In genomic region chr1:227212164-227212563, GRCh38 we compare ENCODE assay signal across 21 cellular contexts.
"Had no signal": no experiment of that assay in that cellular context is flagged by ENCODE, and none has a peak within 500 bp of the region (broad histone marks: within the 10 kb centered on the region; RNA-seq: fewer than 3 reads in every experiment).

No MANE protein-coding gene starts in this region.

- H3K36me3 Mint-ChIP-seq: memory B cell; natural killer cell; stimulated activated effector memory CD8-positive, alpha-beta T cell treated with anti-CD3 and anti-CD28 coated beads, Interleukin-12 subunit alpha, Interleukin-12 subunit beta, amount 100 ng/mL, for 72 hours had no signal

- H3K27ac ChIP-seq: gastrocnemius medialis, left lung, lower lobe of right lung, neural progenitor cell, ovary, suprapubic skin, thyroid gland had no signal

- ATAC-seq: esophagus mucosa; gastrocnemius medialis; left lung; lower lobe of right lung; natural killer cell; right cardiac atrium; stimulated activated effector memory CD8-positive, alpha-beta T cell treated with anti-CD3 and anti-CD28 coated beads, Interleukin-12 subunit alpha, Interleukin-12 subunit beta, amount 100 ng/mL, for 72 hours; stimulated activated naive CD8-positive, alpha-beta T cell treated with anti-CD3 and anti-CD28 coated beads, Interleukin-15, Interleukin-2, amounts not matched to agents 100 U/mL and 50 U/mL, for 24 hours had no signal

- H3K4me3 Mint-ChIP-seq: dendritic cell treated with granulocyte-macrophage colony-stimulating factor and Interleukin-4, amounts not matched to agents 40 ng/mL and 50 ng/mL, for 4 days; memory B cell; mesothelial cell of epicardium; natural killer cell; neural progenitor cell; stimulated activated effector memory CD8-positive, alpha-beta T cell treated with anti-CD3 and anti-CD28 coated beads, Interleukin-12 subunit alpha, Interleukin-12 subunit beta, amount 100 ng/mL, for 72 hours; type B pancreatic cell had no signal

- H3K9me3 Mint-ChIP-seq: dendritic cell treated with granulocyte-macrophage colony-stimulating factor and Interleukin-4, amounts not matched to agents 40 ng/mL and 50 ng/mL, for 4 days; memory B cell; mesothelial cell of epicardium; natural killer cell; stimulated activated effector memory CD8-positive, alpha-beta T cell treated with anti-CD3 and anti-CD28 coated beads, Interleukin-12 subunit alpha, Interleukin-12 subunit beta, amount 100 ng/mL, for 72 hours; type B pancreatic cell had no signal

- H3K27ac Mint-ChIP-seq: dendritic cell treated with granulocyte-macrophage colony-stimulating factor and Interleukin-4, amounts not matched to agents 40 ng/mL and 50 ng/mL, for 4 days; memory B cell; mesothelial cell of epicardium; natural killer cell; neural progenitor cell; progenitor cell of endocrine pancreas; stimulated activated effector memory CD8-positive, alpha-beta T cell treated with anti-CD3 and anti-CD28 coated beads, Interleukin-12 subunit alpha, Interleukin-12 subunit beta, amount 100 ng/mL, for 72 hours; type B pancreatic cell had no signal

- DNase-seq: gastrocnemius medialis; left lung; lower lobe of right lung; natural killer cell; nucleus accumbens; ovary; right cardiac atrium; small intestine; stimulated activated CD4-positive, alpha-beta T cell treated with anti-CD3 and anti-CD28 coated beads, Interleukin-4, amount 100 ng/mL, for 1 hour; stimulated activated CD8-positive, alpha-beta memory T cell treated with anti-CD3 and anti-CD28 coated beads, Interleukin-4, amount 100 ng/mL, for 48 hours; stimulated activated naive CD8-positive, alpha-beta T cell treated with anti-CD3 and anti-CD28 coated beads, Interleukin-15, Interleukin-2, amounts not matched to agents 100 U/mL and 50 U/mL, for 24 hours; thyroid gland had no signal

- H3K9me3 ChIP-seq: gastrocnemius medialis, left lung, lower lobe of right lung, ovary, suprapubic skin, thyroid gland had no signal

- H3K4me1 ChIP-seq: left lung, lower lobe of right lung, neural progenitor cell, suprapubic skin, thyroid gland had no signal

- H3K4me1 Mint-ChIP-seq: memory B cell; mesothelial cell of epicardium; natural killer cell; neural progenitor cell; stimulated activated effector memory CD8-positive, alpha-beta T cell treated with anti-CD3 and anti-CD28 coated beads, Interleukin-12 subunit alpha, Interleukin-12 subunit beta, amount 100 ng/mL, for 72 hours had no signal

- H3K4me3 ChIP-seq: gastrocnemius medialis, left lung, lower lobe of right lung, neural progenitor cell, ovary, suprapubic skin, thyroid gland had no signal

- H3K27me3 ChIP-seq: gastrocnemius medialis, left lung, neural progenitor cell, ovary, suprapubic skin, thyroid gland had no signal

- H3K36me3 ChIP-seq: gastrocnemius medialis, left lung, lower lobe of right lung, neural progenitor cell, ovary, suprapubic skin, thyroid gland had no signal

- H3K27me3 Mint-ChIP-seq: dendritic cell treated with granulocyte-macrophage colony-stimulating factor and Interleukin-4, amounts not matched to agents 40 ng/mL and 50 ng/mL, for 4 days; progenitor cell of endocrine pancreas; type B pancreatic cell had no signal
